In the genomic region with DNA sequence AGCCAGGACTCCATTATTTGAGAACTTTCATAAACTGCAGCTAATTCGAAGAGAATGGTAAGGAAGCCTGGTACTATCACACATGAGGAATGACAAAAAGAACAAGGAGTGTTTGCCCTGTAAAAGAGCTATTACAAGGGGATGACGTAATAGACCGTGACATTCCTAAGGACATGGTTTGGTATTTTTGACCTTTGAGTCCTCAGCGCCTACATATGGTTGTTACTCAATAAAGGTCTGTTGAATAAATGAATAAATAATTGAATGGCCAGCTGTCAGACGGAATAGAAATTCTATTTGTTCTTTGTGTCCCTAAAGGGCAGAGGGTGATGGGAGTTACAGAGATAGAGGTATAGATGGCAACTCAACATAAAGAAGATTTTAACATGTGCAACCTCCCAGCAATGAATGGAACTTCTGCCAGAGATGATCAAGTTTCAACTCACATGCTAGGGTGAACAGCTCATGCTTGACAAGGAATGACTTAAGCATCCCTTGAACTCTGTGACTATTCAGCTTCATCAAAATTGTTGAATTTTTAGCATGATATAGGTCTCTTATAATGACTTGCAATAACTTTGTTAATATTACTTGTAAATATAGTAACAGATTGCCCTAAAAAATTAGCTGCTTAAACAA, we compare ENCODE assay signal across 27 cellular contexts.
DNase-seq lines count a peak whose midpoint lies in the region; ATAC-seq, FAIRE-seq and TF ChIP-seq lines count a peak whose summit lies in the region.
"Had no signal": no experiment of that assay in that cellular context is flagged by ENCODE, and none has a peak within 500 bp of the region (broad histone marks: within the 10 kb centered on the region; RNA-seq: fewer than 3 reads in every experiment).

No MANE protein-coding gene starts in this region.

- CTCF ChIA-PET in IMR-90 (lab: Yijun Ruan, JAX), result no interaction called here
- CTCF ChIA-PET in H1 (lab: Charles Lee; ENCODE audit: partially characterized antibody), result interaction anchor here (0.5 kb wide), 1 partner anchor 50 kb away, joined by 3 read pairs; no protein-coding TSS in a partner anchor

- dilution Hi-C loops in IMR-90 (cut with HindIII; ENCODE audit: low sequenced_read_pairs, unreplicated experiment), result no loop called here

- no peaks in the 10 kb centered on the region for H3K36me3 ChIP-seq in IMR-90 (ENCODE audit: control insufficient read depth, insufficient read depth, low read length)
- H3K36me3 ChIP-seq in H1 (ENCODE audit: control insufficient read depth in 2 of 4, insufficient read depth in 4 of 4, low read length in 3 of 4), result no peaks in the 10 kb centered on the region
- H3K36me3 ChIP-seq in mesendoderm (ENCODE audit: control insufficient read depth, insufficient read depth, low read length), result no peaks in the 10 kb centered on the region
- H3K36me3 ChIP-seq: gastroesophageal sphincter, lower lobe of right lung, upper lobe of right lung had no signal

- H3K79me2 ChIP-seq in H1 (ENCODE audit: control insufficient read depth in 1 of 2, insufficient read depth in 2 of 2, low read length in 2 of 2) (no peaks in the 10 kb centered on the region), mesendoderm (ENCODE audit: control insufficient read depth, insufficient read depth, low read length) (no peaks in the 10 kb centered on the region)

- POLR2A ChIA-PET in IMR-90 (lab: Charles Lee; ENCODE audit: unreplicated experiment) (no interaction called here), H1 (lab: Charles Lee; ENCODE audit: partially characterized antibody) (no interaction called here)

- ATAC-seq in IMR-90 (ENCODE audit: low read depth), result no peak
- ATAC-seq in GM19324 (IDR thresholded peaks at IDR 0.05; ENCODE audit: low FRiP score, unreplicated experiment), result no peak
- ATAC-seq: activated CD4-positive, alpha-beta T cell treated with anti-CD3 and anti-CD28 coated beads for 36 hours; activated CD8-positive, alpha-beta T cell treated with anti-CD3 and anti-CD28 coated beads for 36 hours; gastroesophageal sphincter; lower lobe of right lung; mucosa of descending colon; Panc1; upper lobe of right lung had no signal

- TF ChIP-seq POLR2A in IMR-90 (IDR thresholded peaks at IDR 0.05; ENCODE audit: low read depth, low read length) (no peak), H1 (IDR thresholded peaks at IDR 0.05; ENCODE audit: control extremely low read depth in 1 of 2, low read depth in 2 of 2, low read length in 2 of 2) (no peak)

- H3K4me3 ChIP-seq in AG10803 (ENCODE audit: low read length) (no peak overlapping the region), IMR-90 (ENCODE audit: insufficient read depth, low read depth, low read length) (no peak overlapping the region), H1 (ENCODE audit: extremely low read depth in 1 of 4, insufficient read depth in 2 of 4, low read depth in 3 of 4, low read length in 4 of 4) (no peak overlapping the region), mesendoderm (ENCODE audit: low read length) (no peak overlapping the region)
- H3K4me3 ChIP-seq: gastroesophageal sphincter, lower lobe of right lung, mucosa of descending colon, upper lobe of right lung had no signal

- H3K18ac ChIP-seq in IMR-90 (ENCODE audit: low read depth, low read length), result no peak overlapping the region
- H3K18ac ChIP-seq in H1 (ENCODE audit: extremely low read depth, low read length), result no peak overlapping the region
- no peak overlapping the region for H3K18ac ChIP-seq in mesendoderm (ENCODE audit: low read length)

- no TSS peak for BruUV-seq in IMR-90 (replicated peaks; lab: Mats Ljungman, UMichigan)

- no peaks in the 10 kb centered on the region for H3K23me2 ChIP-seq in H1 (ENCODE audit: low read depth, low read length)

- in situ Hi-C loops in IMR-90 (cut with MboI; ENCODE audit: low sequenced_read_pairs), result no loop called here

- TF ChIP-seq EP300 in H1 (IDR thresholded peaks at IDR 0.05; ENCODE audit: borderline replicate concordance in 1 of 2, low read depth in 2 of 2, low read length in 2 of 2), result no peak

- H3K4me1 ChIP-seq in IMR-90 (ENCODE audit: control insufficient read depth, insufficient read depth, low read length), result no peaks in the 10 kb centered on the region; the same call in 1 of the 2 replicates
- no peaks in the 10 kb centered on the region for H3K4me1 ChIP-seq in H1 (replicated peaks in 1 of 4; ENCODE audit: control insufficient read depth in 3 of 4, insufficient read depth in 4 of 4, low read length in 3 of 4)
- H3K4me1 ChIP-seq in mesendoderm (ENCODE audit: control insufficient read depth, low read depth, low read length), result no peaks in the 10 kb centered on the region
- H3K4me1 ChIP-seq: gastroesophageal sphincter, lower lobe of right lung, upper lobe of right lung had no signal

- no peak overlapping the region for H3K14ac ChIP-seq in IMR-90 (replicated peaks; ENCODE audit: low read depth, low read length)
- H3K14ac ChIP-seq in H1 (ENCODE audit: insufficient read length), result no peak overlapping the region

- H2BK5ac ChIP-seq in IMR-90 (ENCODE audit: low read depth, low read length, poor library complexity, severe bottlenecking) (no peak overlapping the region), H1 (ENCODE audit: low read depth, low read length) (no peak overlapping the region), mesendoderm (ENCODE audit: low read length) (no peak overlapping the region)

- TF ChIP-seq RAD21 in IMR-90 (IDR thresholded peaks at IDR 0.05; ENCODE audit: low read length) (no peak), H1 (IDR thresholded peaks at IDR 0.05 in 1 of 2, conservative IDR thresholded peaks at IDR 0.05 in 1 of 2; ENCODE audit: low read depth in 2 of 2, low read length in 2 of 2) (no peak)

- H2BK120ac ChIP-seq in IMR-90 (ENCODE audit: low read depth, low read length) (no peak overlapping the region), H1 (replicated peaks; ENCODE audit: low read depth, low read length) (no peak overlapping the region), mesendoderm (ENCODE audit: low read depth, low read length) (no peak overlapping the region)

- H4K5ac ChIP-seq in IMR-90 (ENCODE audit: low read depth, low read length), result no peak overlapping the region
- no peak overlapping the region for H4K5ac ChIP-seq in H1 (ENCODE audit: insufficient read length, low read depth, low read length)
- no peak overlapping the region for H4K5ac ChIP-seq in mesendoderm (ENCODE audit: low read length)

- no peak overlapping the region for H4K91ac ChIP-seq in IMR-90 (ENCODE audit: insufficient read depth, low read depth, low read length)
- H4K91ac ChIP-seq in H1 (replicated peaks; ENCODE audit: insufficient read length, low read length), result no peak overlapping the region

- H3K9me3 ChIP-seq in IMR-90 (ENCODE audit: control insufficient read depth, insufficient read depth, low read length) (no peaks in the 10 kb centered on the region), H1 (ENCODE audit: insufficient read depth in 2 of 2, low read depth in 1 of 2, low read length in 1 of 2) (no peaks in the 10 kb centered on the region; a peak in 1 of 4 replicates)
- H3K9me3 ChIP-seq: lower lobe of right lung, mucosa of descending colon, upper lobe of right lung had no signal

- H2BK20ac ChIP-seq in IMR-90 (ENCODE audit: low read depth, low read length) (no peak overlapping the region), H1 (ENCODE audit: low read length) (no peak overlapping the region)

- WGBS in IMR-90 (ENCODE audit: extremely low coverage in 2 of 2, insufficient read length in 1 of 2), 2 experiments, result 83% methylated on average over 3 of the region's 5 CpGs; no CpG with 5 or more reads in 1 of the 2 experiments
- WGBS in H1 (ENCODE audit: extremely low coverage in 1 of 2, insufficient coverage in 1 of 2, insufficient read length in 1 of 2, insufficient replicate concordance in 2 of 2, low coverage in 1 of 2, low lambda C conversion rate in 2 of 2, missing lambda C conversion rate in 1 of 2), 2 experiments, result 98% methylated on average over 5 of the region's 5 CpGs; no CpG with 5 or more reads in 1 of the 2 experiments
- no CpG with 5 or more reads among the region's 5 CpGs for WGBS in mesendoderm (ENCODE audit: extremely low coverage, insufficient coverage, low lambda C conversion rate)

- H3K27me3 ChIP-seq in IMR-90 (ENCODE audit: control insufficient read depth, insufficient read depth, low read length) (no peaks in the 10 kb centered on the region), H1 (replicated peaks in 1 of 4; ENCODE audit: control insufficient read depth in 3 of 4, extremely low read depth in 1 of 4, insufficient read depth in 3 of 4, low read length in 3 of 4) (no peaks in the 10 kb centered on the region), mesendoderm (ENCODE audit: insufficient read depth, low read length, poor library complexity) (no peaks in the 10 kb centered on the region)
- H3K27me3 ChIP-seq: gastroesophageal sphincter, upper lobe of right lung had no signal

- H3K27ac ChIP-seq in IMR-90 (ENCODE audit: insufficient read depth, low read length) (no peak overlapping the region), H1 (ENCODE audit: low read depth, low read length) (no peak overlapping the region), mesendoderm (ENCODE audit: low read depth, low read length) (no peak overlapping the region)
- H3K27ac ChIP-seq: gastroesophageal sphincter, lower lobe of right lung, upper lobe of right lung had no signal

- H2AFZ ChIP-seq in IMR-90 (replicated peaks; ENCODE audit: low read length, poor library complexity) (no peak overlapping the region), H1 (ENCODE audit: low read length) (no peak overlapping the region)

- H3K56ac ChIP-seq in IMR-90 (ENCODE audit: extremely low read depth, insufficient read depth, low read length) (no peak overlapping the region), H1 (replicated peaks; ENCODE audit: insufficient read length, low read depth, low read length) (no peak overlapping the region), mesendoderm (ENCODE audit: low read length) (no peak overlapping the region)

- H2BK15ac ChIP-seq in IMR-90 (ENCODE audit: low read depth, low read length) (no peak overlapping the region), H1 (ENCODE audit: low read length) (no peak overlapping the region), mesendoderm (replicated peaks; ENCODE audit: low read depth) (no peak overlapping the region)

- H2AK5ac ChIP-seq in IMR-90 (ENCODE audit: low read depth, low read length) (no peak overlapping the region), H1 (ENCODE audit: low read depth, low read length) (no peak overlapping the region), mesendoderm (ENCODE audit: low read length) (no peak overlapping the region)

- H3K23ac ChIP-seq in IMR-90 (ENCODE audit: low read depth, low read length) (no peak overlapping the region), H1 (ENCODE audit: insufficient read length) (no peak overlapping the region), mesendoderm (ENCODE audit: low read length) (no peak overlapping the region)

- TF ChIP-seq CTCF in AG10803 (conservative IDR thresholded peaks at IDR 0.05; ENCODE audit: low read length), result no peak
- no peak for TF ChIP-seq CTCF in IMR-90 (conservative IDR thresholded peaks at IDR 0.05; ENCODE audit: low read depth, low read length)
- TF ChIP-seq CTCF in H1 (IDR thresholded peaks at IDR 0.05; ENCODE audit: control extremely low read depth in 1 of 3, insufficient read depth in 1 of 3, low read depth in 1 of 3, low read length in 3 of 3), result no peak

- no peaks in the 10 kb centered on the region for H3K9me1 ChIP-seq in IMR-90 (ENCODE audit: insufficient read depth, low read length)

- intact Hi-C loops in IMR-90 (cut with micrococcal nuclease), result no loop called here

- DNase-seq in AG10803 (ENCODE audit: low read depth), result peak; percentile 15
- peak; percentile 57 for DNase-seq in IMR-90
- no peak for DNase-seq in H1 (ENCODE audit: low read depth in 1 of 2, low spot score in 2 of 2)
- peak; percentile 46 for DNase-seq in mesendoderm
- DNase-seq in midbrain (lab: John Stamatoyannopoulos, UW), result no peak
- no peak for DNase-seq in NCI-H69 (lab: John Stamatoyannopoulos, UW)
- DNase-seq in RPMI8226, result no peak
- DNase-seq: activated CD4-positive, alpha-beta T cell treated with anti-CD3 and anti-CD28 coated beads for 36 hours; activated CD8-positive, alpha-beta memory T cell treated with anti-CD3 and anti-CD28 coated beads, Interleukin-2, amount 50 U/mL, for 48 hours; activated CD8-positive, alpha-beta T cell treated with anti-CD3 and anti-CD28 coated beads for 36 hours; activated naive CD4-positive, alpha-beta T cell treated with anti-CD3 and anti-CD28 coated beads for 36 hours; AML-193; CD4-positive, alpha-beta T cell; HFFc6; lower lobe of right lung; mucosa of descending colon; MV-4-11; NCI-H1436 treated with DMSO at 0.1 percent for 48 hours; NCI-H2081 treated with DMSO at 0.1 percent for 48 hours; NCI-H774; SHP77 treated with DMSO at 0.1 percent for 48 hours; stimulated activated naive CD4-positive, alpha-beta T cell; upper lobe of right lung had no signal

- no peak overlapping the region for H2BK12ac ChIP-seq in H1 (ENCODE audit: low read depth, low read length)

- H3K9ac ChIP-seq in IMR-90 (ENCODE audit: low read depth, low read length) (no peak overlapping the region), H1 (replicated peaks in 1 of 4; ENCODE audit: extremely low read depth in 1 of 4, low read depth in 3 of 4, low read length in 3 of 4) (no peak overlapping the region), mesendoderm (ENCODE audit: low read length) (no peak overlapping the region)

- H2AK9ac ChIP-seq in IMR-90 (replicated peaks; ENCODE audit: low read depth, low read length, poor library complexity), result no peak overlapping the region

- FAIRE-seq in H1 (lab: Jason Lieb, UNC), result no peak
- FAIRE-seq: A204.1 had no signal

- no peak overlapping the region for H4K8ac ChIP-seq in IMR-90 (ENCODE audit: low read depth in 2 of 2, low read length in 2 of 2)
- no peak overlapping the region for H4K8ac ChIP-seq in H1 (ENCODE audit: extremely low read depth, insufficient read depth, low read length)
- no peak overlapping the region for H4K8ac ChIP-seq in mesendoderm (ENCODE audit: low read depth, low read length)

- H4K20me1 ChIP-seq in IMR-90 (ENCODE audit: insufficient read depth, low read length), result no peaks in the 10 kb centered on the region
- no peaks in the 10 kb centered on the region for H4K20me1 ChIP-seq in H1 (replicated peaks in 1 of 2; ENCODE audit: control insufficient read depth in 1 of 2, insufficient read depth in 2 of 2, low read length in 2 of 2)

- no peaks in the 10 kb centered on the region for H3K79me1 ChIP-seq in IMR-90 (ENCODE audit: low read depth in 1 of 2, low read length in 2 of 2)
- no peaks in the 10 kb centered on the region for H3K79me1 ChIP-seq in H1 (ENCODE audit: low read depth, low read length)
- H3K79me1 ChIP-seq in mesendoderm (ENCODE audit: low read length), result no peaks in the 10 kb centered on the region

- H3K4me2 ChIP-seq in IMR-90 (ENCODE audit: low read depth, low read length), result no peak overlapping the region
- H3K4me2 ChIP-seq in H1 (ENCODE audit: insufficient read depth in 1 of 2, low read depth in 2 of 2, low read length in 2 of 2), result no peak overlapping the region
- no peak overlapping the region for H3K4me2 ChIP-seq in mesendoderm (ENCODE audit: low read length)

- H3K4ac ChIP-seq in IMR-90 (ENCODE audit: low read depth, low read length), result no peak overlapping the region
- H3K4ac ChIP-seq in H1 (replicated peaks; ENCODE audit: insufficient read length, low read depth, low read length), result no peak overlapping the region
- H3K4ac ChIP-seq in mesendoderm (ENCODE audit: low read depth, low read length), result no peak overlapping the region

Comparison
In these comparisons a context has a peak if more than half of its experiments do, and no peak if none do; other contexts are left out.
1. DNase-seq: peak in AG10803 (single experiment), IMR-90 (single experiment) and mesendoderm (single experiment); none in H1 (0 of 2), midbrain (single experiment), NCI-H69 (single experiment) and RPMI8226 (single experiment).